ENCODE assay signal across 9 cellular contexts in the genomic region with DNA sequence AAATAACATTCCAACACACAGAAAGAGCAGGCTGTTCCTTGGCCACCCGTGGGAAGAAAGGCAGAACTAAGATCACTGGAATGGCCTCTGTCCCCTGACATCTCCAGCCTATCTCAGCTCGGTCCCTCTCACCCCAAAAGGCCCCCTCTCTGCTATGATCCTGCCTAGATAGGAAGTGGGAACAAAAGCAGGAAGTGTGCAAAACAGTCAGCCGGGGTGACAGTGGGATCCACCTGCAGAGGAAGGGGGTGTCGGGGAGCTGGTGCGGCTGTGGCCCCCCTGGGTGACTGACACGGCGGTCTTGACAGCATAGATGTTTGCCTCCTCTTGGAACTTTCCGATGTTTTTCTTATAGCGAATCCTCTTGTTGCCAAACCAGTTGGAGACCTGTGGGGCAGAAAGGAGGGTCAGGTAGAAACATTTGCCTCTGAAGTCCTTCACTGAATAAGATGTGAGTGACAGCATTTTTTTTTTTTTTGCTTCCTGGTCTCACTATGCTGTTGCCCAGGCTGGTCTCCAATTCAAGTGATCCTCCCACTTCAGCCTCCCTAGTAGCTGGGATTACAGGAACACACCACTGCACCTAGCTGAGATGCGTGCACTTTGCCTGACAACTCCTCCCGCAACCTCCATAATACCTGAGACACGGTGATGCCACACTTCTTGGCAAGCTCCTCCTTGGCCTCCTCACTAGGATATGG. TPM values are rescaled to one million over a fixed set of nuclear protein-coding genes. Genes with fewer than 3 reads are reported as not detected.
DNase-seq lines count a peak whose midpoint lies in the region; ATAC-seq and TF ChIP-seq lines count a peak whose summit lies in the region.
"Had no signal": no experiment of that assay in that cellular context is flagged by ENCODE, and none has a peak within 500 bp of the region (broad histone marks: within the 10 kb centered on the region; RNA-seq: fewer than 3 reads in every experiment).

No MANE protein-coding gene starts in this region.

- POLR2A ChIA-PET in activated CD4-positive, alpha-beta T cell treated with anti-CD3 and anti-CD28 coated beads, Interleukin-2, amount 10 ng/mL, durations not matched to agents 7 days and 5 days (lab: Charles Lee): no interaction called here

- H3K36me3 ChIP-seq in subcutaneous abdominal adipose tissue (ENCODE audit: control insufficient read depth in 5 of 5, insufficient read depth in 5 of 5, low read length in 5 of 5): peaks cover 0 to 44% (median 29%) of the 10 kb centered on the region in 5 donors

- H3K27ac ChIP-seq in subcutaneous abdominal adipose tissue (ENCODE audit: low read depth, low read length): peak overlapping the region; percentile 97

- H3K27me3 Mint-ChIP-seq in activated CD4-positive, alpha-beta T cell treated with anti-CD3 and anti-CD28 coated beads, Interleukin-2, amount 10 ng/mL, durations not matched to agents 7 days and 5 days: no peaks in the 10 kb centered on the region
- peaks cover 14% of the 10 kb centered on the region for H3K27me3 Mint-ChIP-seq in endothelial cell (ENCODE audit: unreplicated experiment)

- peaks cover 67% of the 10 kb centered on the region for H3K36me3 Mint-ChIP-seq in activated CD4-positive, alpha-beta T cell treated with anti-CD3 and anti-CD28 coated beads, Interleukin-2, amount 10 ng/mL, durations not matched to agents 7 days and 5 days (ENCODE audit: low read depth)
- peaks cover 27% of the 10 kb centered on the region for H3K36me3 Mint-ChIP-seq in endothelial cell (ENCODE audit: low read depth, unreplicated experiment)

- no peak overlapping the region for H3K4me3 ChIP-seq in subcutaneous abdominal adipose tissue (ENCODE audit: low read depth in 1 of 5, low read length in 5 of 5)

- DNase-seq in activated CD4-positive, alpha-beta T cell treated with anti-CD3 and anti-CD28 coated beads, Interleukin-2, amount 10 ng/mL, durations not matched to agents 7 days and 5 days: no peak
- DNase-seq in activated CD4-positive, alpha-beta T cell treated with anti-CD3 and anti-CD28 coated beads for 1 hour: no peak
- DNase-seq in endothelial cell (ENCODE audit: low spot score): no peak
- DNase-seq: activated gamma-delta T cell treated with Interleukin-2 at 50 U/mL for 16 hours; NCI-H82; stimulated activated CD4-positive, alpha-beta T cell treated with anti-CD3 and anti-CD28 coated beads, Interleukin-4, amount 100 ng/mL, for 24 hours had no signal

- peak overlapping the region; percentile 42 for H3K4me3 Mint-ChIP-seq in activated CD4-positive, alpha-beta T cell treated with anti-CD3 and anti-CD28 coated beads, Interleukin-2, amount 10 ng/mL, durations not matched to agents 7 days and 5 days
- peak overlapping the region; percentile 87 for H3K4me3 Mint-ChIP-seq in endothelial cell (ENCODE audit: unreplicated experiment)

- TF ChIP-seq CTCF in endothelial cell (IDR thresholded peaks at IDR 0.05; ENCODE audit: unreplicated experiment): no peak

- no peaks in the 10 kb centered on the region for H3K9me3 ChIP-seq in subcutaneous abdominal adipose tissue (ENCODE audit: control insufficient read depth in 5 of 5, low read length in 5 of 5)

- CTCF ChIA-PET in activated CD4-positive, alpha-beta T cell treated with anti-CD3 and anti-CD28 coated beads, Interleukin-2, amount 10 ng/mL, durations not matched to agents 7 days and 5 days (lab: Charles Lee): interaction anchor here (1.5 kb wide), 1 partner anchor 9 kb away, joined by 4 read pairs; no protein-coding TSS in a partner anchor

- peaks cover 13 to 76% (median 61%) of the 10 kb centered on the region in 5 donors for H3K4me1 ChIP-seq in subcutaneous abdominal adipose tissue (ENCODE audit: control insufficient read depth in 5 of 5, insufficient read depth in 5 of 5, low read length in 5 of 5)

- peaks cover 43% of the 10 kb centered on the region for H3K4me1 Mint-ChIP-seq in activated CD4-positive, alpha-beta T cell treated with anti-CD3 and anti-CD28 coated beads, Interleukin-2, amount 10 ng/mL, durations not matched to agents 7 days and 5 days
- peaks cover 59% of the 10 kb centered on the region for H3K4me1 Mint-ChIP-seq in endothelial cell (ENCODE audit: unreplicated experiment)

- H3K27ac Mint-ChIP-seq in activated CD4-positive, alpha-beta T cell treated with anti-CD3 and anti-CD28 coated beads, Interleukin-2, amount 10 ng/mL, durations not matched to agents 7 days and 5 days: peak overlapping the region; percentile 67
- peak overlapping the region; percentile 91 for H3K27ac Mint-ChIP-seq in endothelial cell (ENCODE audit: unreplicated experiment)

- no peaks in the 10 kb centered on the region for H3K27me3 ChIP-seq in subcutaneous abdominal adipose tissue (ENCODE audit: control insufficient read depth in 5 of 5, insufficient read depth in 4 of 5, low read length in 5 of 5)

- no peak for ATAC-seq in GM21381 (IDR thresholded peaks at IDR 0.05; ENCODE audit: unreplicated experiment)
- no peak for ATAC-seq in GM19455 (IDR thresholded peaks at IDR 0.05; ENCODE audit: unreplicated experiment)

- no peaks in the 10 kb centered on the region for H3K9me3 Mint-ChIP-seq in activated CD4-positive, alpha-beta T cell treated with anti-CD3 and anti-CD28 coated beads, Interleukin-2, amount 10 ng/mL, durations not matched to agents 7 days and 5 days
- no peaks in the 10 kb centered on the region for H3K9me3 Mint-ChIP-seq in endothelial cell (ENCODE audit: unreplicated experiment)

- H3K9ac ChIP-seq in subcutaneous abdominal adipose tissue (ENCODE audit: low read length in 5 of 5): peak overlapping the region in 2 of 5 donors; percentile 39 to 52

RNA-seq across cellular contexts. Expression of a gene that starts 2.8 kb away (rescaled TPM):
- total RNA-seq in activated CD4-positive, alpha-beta T cell treated with anti-CD3 and anti-CD28 coated beads, Interleukin-2, amount 10 ng/mL, durations not matched to agents 7 days and 5 days: 10 to 100 TPM; 98.2 to 98.4 TPM
- total RNA-seq in endothelial cell (ENCODE audit: unreplicated experiment): 308 TPM

RNA-seq across cellular contexts. Expression of a gene that starts 3.1 kb away (rescaled TPM):
- total RNA-seq in activated CD4-positive, alpha-beta T cell treated with anti-CD3 and anti-CD28 coated beads, Interleukin-2, amount 10 ng/mL, durations not matched to agents 7 days and 5 days: 10 to 100 TPM; 45.4 to 47.1 TPM
- 42.2 TPM for total RNA-seq in endothelial cell (ENCODE audit: unreplicated experiment)

RNA-seq across cellular contexts. Expression of a gene that starts 5.3 kb away (rescaled TPM):
- total RNA-seq in activated CD4-positive, alpha-beta T cell treated with anti-CD3 and anti-CD28 coated beads, Interleukin-2, amount 10 ng/mL, durations not matched to agents 7 days and 5 days: 100 to 1,000 TPM; 274 to 282 TPM
- total RNA-seq in endothelial cell (ENCODE audit: unreplicated experiment): 49.0 TPM

RNA-seq across cellular contexts. Expression of a gene that starts 9.0 kb away (rescaled TPM):
- 10 to 100 TPM; 39.8 to 49.7 TPM for total RNA-seq in activated CD4-positive, alpha-beta T cell treated with anti-CD3 and anti-CD28 coated beads, Interleukin-2, amount 10 ng/mL, durations not matched to agents 7 days and 5 days
- total RNA-seq in endothelial cell (ENCODE audit: unreplicated experiment): 44.4 TPM

RNA-seq across cellular contexts. Expression of a gene that starts 11.3 kb away (rescaled TPM):
- 10 to 100 TPM; 47.3 to 52.0 TPM for total RNA-seq in activated CD4-positive, alpha-beta T cell treated with anti-CD3 and anti-CD28 coated beads, Interleukin-2, amount 10 ng/mL, durations not matched to agents 7 days and 5 days
- 93.3 TPM for total RNA-seq in endothelial cell (ENCODE audit: unreplicated experiment)
